Comparison of ENCODE assay signal across 22 cellular contexts in genomic region chr4:108637856-108638255, GRCh38. TPM values are rescaled to one million over a fixed set of nuclear protein-coding genes. Genes with fewer than 3 reads are reported as not detected.
DNase-seq lines count a peak whose midpoint lies in the region; ATAC-seq and TF ChIP-seq lines count a peak whose summit lies in the region.
"Had no signal": no experiment of that assay in that cellular context is flagged by ENCODE, and none has a peak within 500 bp of the region (broad histone marks: within the 10 kb centered on the region; RNA-seq: fewer than 3 reads in every experiment).

No MANE protein-coding gene starts in this region.

- no peaks in the 10 kb centered on the region for H3K27me3 ChIP-seq in CD4-positive, alpha-beta T cell (ENCODE audit: control insufficient read depth, insufficient read depth, low read length)
- H3K27me3 ChIP-seq in neural progenitor cell = no peaks in the 10 kb centered on the region
- H3K27me3 ChIP-seq: BLaER1 had no signal

- no TSS peak for BruUV-seq in OCI-LY7 (replicated peaks; lab: Mats Ljungman, UMichigan)

- TF ChIP-seq CTCF in CD4-positive, alpha-beta T cell (IDR thresholded peaks at IDR 0.05) = no peak
- 0 out of 2 replicates have a peak, but pooled peaks have one; percentile 39 for TF ChIP-seq CTCF in OCI-LY7 (conservative IDR thresholded peaks at IDR 0.05; ENCODE audit: low read length)
- TF ChIP-seq CTCF in chondrocyte (IDR thresholded peaks at IDR 0.05) = peak; percentile 63
- peak; percentile 14 for TF ChIP-seq CTCF in neural progenitor cell (IDR thresholded peaks at IDR 0.05)

- H3K36me3 ChIP-seq in OCI-LY7 (ENCODE audit: insufficient read depth, low read length) (peaks cover 55% of the 10 kb centered on the region), neural progenitor cell (no peaks in the 10 kb centered on the region)

- no peak overlapping the region for H3K27ac Mint-ChIP-seq in CD4-positive, alpha-beta T cell
- H3K27ac Mint-ChIP-seq in chondrocyte (ENCODE audit: unreplicated experiment) (no peak overlapping the region), neural progenitor cell (no peak overlapping the region)
- H3K27ac Mint-ChIP-seq: dendritic cell treated with granulocyte-macrophage colony-stimulating factor and Interleukin-4, amounts not matched to agents 40 ng/mL and 50 ng/mL, for 4 days; IgD-negative memory B cell; mesothelial cell of epicardium had no signal

- no peaks in the 10 kb centered on the region for H3K79me2 ChIP-seq in OCI-LY7 (ENCODE audit: insufficient read depth, low read depth, low read length)
- no peaks in the 10 kb centered on the region for H3K79me2 ChIP-seq in neural progenitor cell (ENCODE audit: low read depth)

- no peaks in the 10 kb centered on the region for H3K27me3 Mint-ChIP-seq in CD4-positive, alpha-beta T cell
- H3K27me3 Mint-ChIP-seq in chondrocyte (ENCODE audit: low read depth) = no peaks in the 10 kb centered on the region
- peaks cover 7% of the 10 kb centered on the region for H3K27me3 Mint-ChIP-seq in neural progenitor cell (ENCODE audit: insufficient read depth, low read depth)
- H3K27me3 Mint-ChIP-seq: activated CD8-positive, alpha-beta memory T cell treated with anti-CD3 and anti-CD28 coated beads, Interleukin-2, amount 10 ng/mL, durations not matched to agents 7 days and 5 days; dendritic cell treated with granulocyte-macrophage colony-stimulating factor and Interleukin-4, amounts not matched to agents 40 ng/mL and 50 ng/mL, for 4 days; IgD-negative memory B cell had no signal

- POLR2A ChIA-PET in CD4-positive, alpha-beta T cell (lab: Charles Lee) = interaction anchor here (0.7 kb wide), 1 partner anchor 14 kb away, joined by 3 read pairs; no protein-coding TSS in a partner anchor
- POLR2A ChIA-PET in OCI-LY7 (lab: Charles Lee) = interaction anchor here (0.5 to 1.4 kb wide), 2 partner anchors 17 to 134 kb away, joined by 3 to 5 read pairs; partner anchors contain the start of gene RPL34

- intact Hi-C loops in CD4-positive, alpha-beta T cell (cut with DNase I, micrococcal nuclease) = no loop called here
- intact Hi-C loops in OCI-LY7 (cut with micrococcal nuclease; ENCODE audit: unreplicated experiment) = no loop called here

- H4K20me1 ChIP-seq in OCI-LY7 (ENCODE audit: insufficient read depth, low read length) (no peaks in the 10 kb centered on the region), neural progenitor cell (ENCODE audit: low read depth) (no peaks in the 10 kb centered on the region)
- H4K20me1 ChIP-seq: BLaER1 had no signal

- no peak overlapping the region for H3K4me3 Mint-ChIP-seq in CD4-positive, alpha-beta T cell
- H3K4me3 Mint-ChIP-seq in chondrocyte (ENCODE audit: unreplicated experiment) (no peak overlapping the region), neural progenitor cell (no peak overlapping the region)
- H3K4me3 Mint-ChIP-seq: activated CD8-positive, alpha-beta memory T cell treated with anti-CD3 and anti-CD28 coated beads, Interleukin-2, amount 10 ng/mL, durations not matched to agents 7 days and 5 days; dendritic cell treated with granulocyte-macrophage colony-stimulating factor and Interleukin-4, amounts not matched to agents 40 ng/mL and 50 ng/mL, for 4 days; IgD-negative memory B cell; mesothelial cell of epicardium had no signal

- H3K4me1 ChIP-seq in OCI-LY7 (ENCODE audit: insufficient read depth, low read length, poor library complexity, severe bottlenecking) (no peaks in the 10 kb centered on the region), neural progenitor cell (no peaks in the 10 kb centered on the region)
- H3K4me1 ChIP-seq: BLaER1 had no signal

- H3K4me3 ChIP-seq in OCI-LY7 (ENCODE audit: low read depth, low read length, poor library complexity, severe bottlenecking) (no peak overlapping the region), neural progenitor cell (no peak overlapping the region)
- H3K4me3 ChIP-seq: BLaER1 had no signal

- H3K9me3 Mint-ChIP-seq in CD4-positive, alpha-beta T cell = no peaks in the 10 kb centered on the region
- H3K9me3 Mint-ChIP-seq in chondrocyte (ENCODE audit: low read depth) = no peaks in the 10 kb centered on the region
- no peaks in the 10 kb centered on the region for H3K9me3 Mint-ChIP-seq in neural progenitor cell
- H3K9me3 Mint-ChIP-seq: dendritic cell treated with granulocyte-macrophage colony-stimulating factor and Interleukin-4, amounts not matched to agents 40 ng/mL and 50 ng/mL, for 4 days; IgD-negative memory B cell; mesothelial cell of epicardium had no signal

- no peak overlapping the region for H3K9ac ChIP-seq in neural progenitor cell
- H3K9ac ChIP-seq: BLaER1 had no signal

- H2AFZ ChIP-seq in OCI-LY7 (ENCODE audit: low read length) (no peak overlapping the region), neural progenitor cell (replicated peaks) (no peak overlapping the region)

- CTCF ChIA-PET in CD4-positive, alpha-beta T cell (lab: Charles Lee) = interaction anchor here (0.8 kb wide), 2 partner anchors 10 to 619 kb away, joined by 3 to 6 read pairs; no protein-coding TSS in a partner anchor
- CTCF ChIA-PET in OCI-LY7 (lab: Charles Lee; ENCODE audit: unreplicated experiment) = no interaction called here

- peaks cover 32% of the 10 kb centered on the region for H3K36me3 Mint-ChIP-seq in CD4-positive, alpha-beta T cell (ENCODE audit: low read depth)
- H3K36me3 Mint-ChIP-seq in chondrocyte (ENCODE audit: low read depth) = peaks cover 13% of the 10 kb centered on the region
- H3K36me3 Mint-ChIP-seq in neural progenitor cell = peaks cover 16% of the 10 kb centered on the region

- H3K4me1 Mint-ChIP-seq in CD4-positive, alpha-beta T cell (ENCODE audit: low read depth) = no peaks in the 10 kb centered on the region
- H3K4me1 Mint-ChIP-seq in chondrocyte (ENCODE audit: low read depth) (peaks cover 3% of the 10 kb centered on the region), neural progenitor cell (no peaks in the 10 kb centered on the region)
- H3K4me1 Mint-ChIP-seq: activated CD8-positive, alpha-beta memory T cell treated with anti-CD3 and anti-CD28 coated beads, Interleukin-2, amount 10 ng/mL, durations not matched to agents 7 days and 5 days; mesothelial cell of epicardium had no signal

- no peak overlapping the region for H3K4me2 ChIP-seq in OCI-LY7 (ENCODE audit: low read length)
- H3K4me2 ChIP-seq in neural progenitor cell = no peak overlapping the region
- H3K4me2 ChIP-seq: BLaER1 had no signal

- DNase-seq in CD4-positive, alpha-beta T cell = no peak
- DNase-seq in OCI-LY7 (ENCODE audit: low spot score) (no peak), chondrocyte (ENCODE audit: low spot score) (no peak), neural progenitor cell (ENCODE audit: low spot score) (no peak), GOT3 (lab: John Stamatoyannopoulos, UW) (no peak), NCI-H748 (lab: John Stamatoyannopoulos, UW; ENCODE audit: unreplicated experiment) (no peak)
- no peak for DNase-seq in effector CD8-positive, alpha-beta T cell (lab: John Stamatoyannopoulos, UW)
- DNase-seq: activated CD4-positive, alpha-beta T cell treated with anti-CD3 and anti-CD28 coated beads for 1 hour; activated CD8-positive, alpha-beta memory T cell treated with anti-CD3 and anti-CD28 coated beads, Interleukin-2, amount 10 ng/mL, durations not matched to agents 7 days and 5 days; activated effector memory CD4-positive, alpha-beta T cell treated with Interleukin-2 at 50 U/mL for 16 hours; amygdala; DMS53; NCI-H1417; NCI-H2227 treated with DMSO at 0.1 percent for 48 hours; SHP77 treated with DMSO at 0.1 percent for 48 hours; stimulated activated CD4-positive, alpha-beta T cell treated with anti-CD3 and anti-CD28 coated beads, Interleukin-2, amount 100 ng/mL, for 24 hours had no signal

- H3K27ac ChIP-seq in CD4-positive, alpha-beta T cell (ENCODE audit: low read depth, low read length) = no peak overlapping the region
- H3K27ac ChIP-seq in OCI-LY7 (ENCODE audit: low read depth, low read length, poor library complexity, severe bottlenecking) = no peak overlapping the region
- H3K27ac ChIP-seq in neural progenitor cell = no peak overlapping the region
- H3K27ac ChIP-seq: BLaER1 had no signal

- no peaks in the 10 kb centered on the region for H3K9me2 ChIP-seq in OCI-LY7 (ENCODE audit: insufficient read depth, low read length)

- H3F3A ChIP-seq in neural progenitor cell (ENCODE audit: low read depth) = peaks cover 11% of the 10 kb centered on the region

- peak; percentile 29 for ATAC-seq in CD4-positive, alpha-beta T cell (ENCODE audit: poor library complexity)
- ATAC-seq: activated CD8-positive, alpha-beta memory T cell treated with anti-CD3 and anti-CD28 coated beads, Interleukin-2, amount 10 ng/mL, durations not matched to agents 7 days and 5 days; esophagus mucosa; sciatic nerve had no signal

- H3K9me3 ChIP-seq in CD4-positive, alpha-beta T cell (ENCODE audit: control insufficient read depth, low read length) = no peaks in the 10 kb centered on the region
- H3K9me3 ChIP-seq in OCI-LY7 (ENCODE audit: low read length) (no peaks in the 10 kb centered on the region), neural progenitor cell (ENCODE audit: low read depth) (no peaks in the 10 kb centered on the region)
- H3K9me3 ChIP-seq: BLaER1 had no signal

RNA-seq across cellular contexts. Expression of gene OSTC, which starts 12.5 kb away (rescaled TPM):
- total RNA-seq in CD4-positive, alpha-beta T cell = 10 to 100 TPM; 21.8 to 25.5 TPM
- 65.8 and 78.4 TPM in 2 replicates for total RNA-seq in OCI-LY7 (2014; rRNA removed; shearing (Covaris generic))
- total RNA-seq in OCI-LY7 (2022) = 108 and 110 TPM in 2 replicates
- total RNA-seq in chondrocyte = 272 to 365 TPM (median 279 TPM) in 3 replicates
- total RNA-seq in neural progenitor cell (ENCODE audit: low replicate concordance) = 213 and 290 TPM in 2 replicates

RNA-seq across cellular contexts. Expression of gene RPL34, which starts 17.5 kb away (rescaled TPM):
- total RNA-seq in CD4-positive, alpha-beta T cell = 1,000 to 10,000 TPM; 3,283 to 3,551 TPM
- total RNA-seq in OCI-LY7 (2014; rRNA removed; shearing (Covaris generic)) = 1,304 and 1,342 TPM in 2 replicates
- total RNA-seq in OCI-LY7 (2022) (1,118 and 1,187 TPM in 2 replicates), chondrocyte (729 to 861 TPM (median 741 TPM) in 3 replicates), neural progenitor cell (ENCODE audit: low replicate concordance) (1,625 and 2,510 TPM in 2 replicates)
